In genomic region chr3:38738630-38739395, GRCh38 we compare ENCODE assay signal across 9 cellular contexts.
A peak's percentile ranks its signal among the peaks of the same experiment; 100 is the strongest.
DNase-seq lines count a peak whose midpoint lies in the region; ATAC-seq and TF ChIP-seq lines count a peak whose summit lies in the region.
"Had no signal": no experiment of that assay in that cellular context is flagged by ENCODE, and none has a peak within 500 bp of the region (broad histone marks: within the 10 kb centered on the region; RNA-seq: fewer than 3 reads in every experiment).

No MANE protein-coding gene starts in this region.

- H4K91ac ChIP-seq in IMR-90 (ENCODE audit: insufficient read depth, low read depth, low read length) = no peak overlapping the region

- intact Hi-C loops in IMR-90 (cut with micrococcal nuclease) = loop anchor here (1.0 to 10.0 kb wide), 3 partner anchors 105 to 262 kb away; no protein-coding TSS in a partner anchor
- intact Hi-C loops in stomach (cut with DNase I; ENCODE audit: low total_unique reads) = no loop called here

- dilution Hi-C loops in IMR-90 (cut with HindIII; ENCODE audit: low sequenced_read_pairs, unreplicated experiment) = no loop called here

- POLR2A ChIA-PET in IMR-90 (lab: Charles Lee; ENCODE audit: unreplicated experiment) (no interaction called here), WTC11 (lab: Charles Lee) (no interaction called here)

- H4K20me1 ChIP-seq in IMR-90 (ENCODE audit: insufficient read depth, low read length) = no peaks in the 10 kb centered on the region

- peaks cover 2% of the 10 kb centered on the region; the same call in 1 of the 2 replicates for H3K27me3 Mint-ChIP-seq in WTC11 (ENCODE audit: low read depth)

- H3K4ac ChIP-seq in IMR-90 (ENCODE audit: low read depth, low read length) = no peak overlapping the region

- no TSS peak for BruUV-seq in IMR-90 (replicated peaks; lab: Mats Ljungman, UMichigan)

- CTCF ChIA-PET in IMR-90 (lab: Yijun Ruan, JAX) (interaction anchor here (1.0 to 1.8 kb wide), 6 partner anchors 11 to 261 kb away, joined by 3 to 6 read pairs (median 4); no protein-coding TSS in a partner anchor), WTC11 (lab: Charles Lee) (interaction anchor here (0.5 to 3.0 kb wide), 44 partner anchors 8 to 637 kb away, joined by 3 to 56 read pairs (median 5); no protein-coding TSS in a partner anchor)

- H3K27me3 ChIP-seq in IMR-90 (ENCODE audit: control insufficient read depth, insufficient read depth, low read length) = 0 out of 2 replicates have a peak, but pooled peaks cover 2% of the 10 kb centered on the region
- no peaks in the 10 kb centered on the region for H3K27me3 ChIP-seq in Peyer's patch
- peaks cover 10% of the 10 kb centered on the region for H3K27me3 ChIP-seq in gastroesophageal sphincter
- H3K27me3 ChIP-seq in stomach = no peaks in the 10 kb centered on the region

- no peak overlapping the region for H3K4me3 Mint-ChIP-seq in WTC11
- H3K4me3 Mint-ChIP-seq: activated naive CD8-positive, alpha-beta T cell treated with anti-CD3 and anti-CD28 coated beads, Interleukin-2, amount 10 ng/mL, durations not matched to agents 7 days and 5 days had no signal

- ATAC-seq in IMR-90 (ENCODE audit: low read depth) (peak; percentile 49; the same call in 1 of the 2 replicates), WTC11 (peak; percentile 93), gastroesophageal sphincter (no peak)

- H3K9me3 ChIP-seq in IMR-90 (ENCODE audit: control insufficient read depth, insufficient read depth, low read length) = no peaks in the 10 kb centered on the region
- no peaks in the 10 kb centered on the region for H3K9me3 ChIP-seq in Peyer's patch
- no peaks in the 10 kb centered on the region for H3K9me3 ChIP-seq in gastroesophageal sphincter
- no peaks in the 10 kb centered on the region for H3K9me3 ChIP-seq in stomach

- H3K36me3 ChIP-seq in IMR-90 (ENCODE audit: control insufficient read depth, insufficient read depth, low read length) = no peaks in the 10 kb centered on the region
- no peaks in the 10 kb centered on the region for H3K36me3 ChIP-seq in Peyer's patch
- H3K36me3 ChIP-seq in gastroesophageal sphincter = no peaks in the 10 kb centered on the region
- no peaks in the 10 kb centered on the region for H3K36me3 ChIP-seq in stomach

- H3K36me3 Mint-ChIP-seq in WTC11 = no peaks in the 10 kb centered on the region
- H3K36me3 Mint-ChIP-seq: activated naive CD8-positive, alpha-beta T cell treated with anti-CD3 and anti-CD28 coated beads, Interleukin-2, amount 10 ng/mL, durations not matched to agents 7 days and 5 days had no signal

- no peak overlapping the region for H4K5ac ChIP-seq in IMR-90 (ENCODE audit: low read depth, low read length)

- H3K18ac ChIP-seq in IMR-90 (ENCODE audit: low read depth, low read length) = no peak overlapping the region

- H3K4me3 ChIP-seq in IMR-90 (ENCODE audit: insufficient read depth, low read depth, low read length) (no peak overlapping the region), Peyer's patch (no peak overlapping the region), gastroesophageal sphincter (no peak overlapping the region), stomach (no peak overlapping the region)

- H3K9me3 Mint-ChIP-seq in WTC11 = no peaks in the 10 kb centered on the region
- H3K9me3 Mint-ChIP-seq: activated naive CD8-positive, alpha-beta T cell treated with anti-CD3 and anti-CD28 coated beads, Interleukin-2, amount 10 ng/mL, durations not matched to agents 7 days and 5 days had no signal

- H2BK15ac ChIP-seq in IMR-90 (ENCODE audit: low read depth, low read length) = no peak overlapping the region

- H2AK5ac ChIP-seq in IMR-90 (ENCODE audit: low read depth, low read length) = no peak overlapping the region

- no peak overlapping the region for H3K56ac ChIP-seq in IMR-90 (ENCODE audit: extremely low read depth, insufficient read depth, low read length)

- no peak overlapping the region for H3K27ac ChIP-seq in IMR-90 (ENCODE audit: insufficient read depth, low read length)
- H3K27ac ChIP-seq in Peyer's patch = no peak overlapping the region
- no peak overlapping the region for H3K27ac ChIP-seq in gastroesophageal sphincter
- H3K27ac ChIP-seq in stomach = no peak overlapping the region

- no peak overlapping the region for H2BK5ac ChIP-seq in IMR-90 (ENCODE audit: low read depth, low read length, poor library complexity, severe bottlenecking)

- H2BK20ac ChIP-seq in IMR-90 (ENCODE audit: low read depth, low read length) = no peak overlapping the region

- no peak overlapping the region for H3K27ac Mint-ChIP-seq in WTC11
- H3K27ac Mint-ChIP-seq: activated naive CD8-positive, alpha-beta T cell treated with anti-CD3 and anti-CD28 coated beads, Interleukin-2, amount 10 ng/mL, durations not matched to agents 7 days and 5 days had no signal

- H3K4me1 ChIP-seq in IMR-90 (ENCODE audit: control insufficient read depth, insufficient read depth, low read length) = no peaks in the 10 kb centered on the region
- no peaks in the 10 kb centered on the region for H3K4me1 ChIP-seq in Peyer's patch
- no peaks in the 10 kb centered on the region for H3K4me1 ChIP-seq in gastroesophageal sphincter
- no peaks in the 10 kb centered on the region for H3K4me1 ChIP-seq in stomach

- in situ Hi-C loops in IMR-90 (cut with MboI; ENCODE audit: low sequenced_read_pairs) = loop anchor here (10.0 kb wide), 1 partner anchor 96 kb away; no protein-coding TSS in a partner anchor

- TF ChIP-seq RAD21 in IMR-90 (IDR thresholded peaks at IDR 0.05; ENCODE audit: low read length) = peak; percentile 62

- no peaks in the 10 kb centered on the region for H3K79me1 ChIP-seq in IMR-90 (ENCODE audit: low read depth in 1 of 2, low read length in 2 of 2)

- H2BK120ac ChIP-seq in IMR-90 (ENCODE audit: low read depth, low read length) = no peak overlapping the region

- H3K23ac ChIP-seq in IMR-90 (ENCODE audit: low read depth, low read length) = no peak overlapping the region

- TF ChIP-seq CTCF in IMR-90 (conservative IDR thresholded peaks at IDR 0.05; ENCODE audit: low read depth, low read length) (peak; percentile 59), WTC11 (IDR thresholded peaks at IDR 0.05) (peak; percentile 80), Peyer's patch (IDR thresholded peaks at IDR 0.05) (peak in 1 of 6 experiments; percentile 26), gastroesophageal sphincter (IDR thresholded peaks at IDR 0.05) (peak in 1 of 4 experiments; percentile 28), stomach (IDR thresholded peaks at IDR 0.05) (no peak)

- WGBS in IMR-90 (ENCODE audit: extremely low coverage in 2 of 2, insufficient read length in 1 of 2), 2 experiments = 50% methylated on average over 2 of the region's 13 CpGs; no CpG with 5 or more reads in 1 of the 2 experiments
- 24 to 70% methylated on average over 2 to 4 of the region's 13 CpGs for WGBS in gastroesophageal sphincter (ENCODE audit: low coverage in 1 of 2), 2 donors
- 45 to 55% (median 49%) methylated on average over 13 of the region's 13 CpGs for WGBS in stomach, 5 donors

- no peak overlapping the region for H3K4me2 ChIP-seq in IMR-90 (ENCODE audit: low read depth, low read length)

- no peak overlapping the region for H3K14ac ChIP-seq in IMR-90 (replicated peaks; ENCODE audit: low read depth, low read length)

- TF ChIP-seq EP300 in gastroesophageal sphincter (IDR thresholded peaks at IDR 0.05) = no peak
- no peak for TF ChIP-seq EP300 in stomach (IDR thresholded peaks at IDR 0.05)

- no peak overlapping the region for H2AFZ ChIP-seq in IMR-90 (replicated peaks; ENCODE audit: low read length, poor library complexity)

- DNase-seq in activated CD4-positive, alpha-beta T cell treated with anti-CD3 and anti-CD28 coated beads for 48 hours = peak; percentile 63
- DNase-seq in activated CD4-positive, alpha-beta T cell treated with anti-CD3 and anti-CD28 coated beads, Interleukin-2, amount 50 U/mL, for 4 hours = no peak
- DNase-seq in IMR-90 = peak; percentile 28
- peak; percentile 91 for DNase-seq in WTC11 (ENCODE audit: low spot score)
- peak; percentile 89 for DNase-seq in iPS-NIHi7 (ENCODE audit: extremely low spot score)
- no peak for DNase-seq in Peyer's patch
- no peak for DNase-seq in stomach
- DNase-seq: activated naive CD8-positive, alpha-beta T cell treated with anti-CD3 and anti-CD28 coated beads, Interleukin-2, amount 10 ng/mL, durations not matched to agents 7 days and 5 days had no signal

- no peaks in the 10 kb centered on the region for H3K9me1 ChIP-seq in IMR-90 (ENCODE audit: insufficient read depth, low read length)

- H2AK9ac ChIP-seq in IMR-90 (replicated peaks; ENCODE audit: low read depth, low read length, poor library complexity) = no peak overlapping the region

- no peak overlapping the region for H4K8ac ChIP-seq in IMR-90 (ENCODE audit: low read depth in 2 of 2, low read length in 2 of 2)

- peaks cover 10% of the 10 kb centered on the region for H3K4me1 Mint-ChIP-seq in WTC11
- H3K4me1 Mint-ChIP-seq: activated naive CD8-positive, alpha-beta T cell treated with anti-CD3 and anti-CD28 coated beads, Interleukin-2, amount 10 ng/mL, durations not matched to agents 7 days and 5 days had no signal

- H3K9ac ChIP-seq in IMR-90 (ENCODE audit: low read depth, low read length) = no peak overlapping the region

- TF ChIP-seq POLR2A in IMR-90 (IDR thresholded peaks at IDR 0.05; ENCODE audit: low read depth, low read length) (no peak), Peyer's patch (IDR thresholded peaks at IDR 0.05) (no peak), gastroesophageal sphincter (IDR thresholded peaks at IDR 0.05) (no peak), stomach (IDR thresholded peaks at IDR 0.05) (no peak)

TF ChIP-seq in IMR-90, 13 proteins besides CTCF, POLR2A, EP300 and RAD21:
- TF ChIP-seq USF2 (IDR thresholded peaks at IDR 0.05; ENCODE audit: low read depth, low read length) (no peak), SMC3 (IDR thresholded peaks at IDR 0.05; ENCODE audit: low read depth, low read length) (peak; percentile 55)

TF ChIP-seq in WTC11, 78 proteins besides CTCF, POLR2A, EP300 and RAD21 (continues in another document):
- TF ChIP-seq EMX1 (CRISPR knock-in tag; IDR thresholded peaks at IDR 0.05) = no peak

Comparison
In these comparisons a context has a peak if more than half of its experiments do, and no peak if none do; other contexts are left out.
1. DNase-seq: peak in activated CD4-positive, alpha-beta T cell treated with anti-CD3 and anti-CD28 coated beads for 48 hours (single experiment), IMR-90 (single experiment), WTC11 (single experiment) and iPS-NIHi7 (single experiment); none in activated CD4-positive, alpha-beta T cell treated with anti-CD3 and anti-CD28 coated beads, Interleukin-2, amount 50 U/mL, for 4 hours (0 of 2), Peyer's patch (0 of 3) and stomach (single experiment).
2. CTCF ChIP-seq: peak in IMR-90 (single experiment) and WTC11 (single experiment); none in stomach (0 of 7).